In the genomic region with DNA sequence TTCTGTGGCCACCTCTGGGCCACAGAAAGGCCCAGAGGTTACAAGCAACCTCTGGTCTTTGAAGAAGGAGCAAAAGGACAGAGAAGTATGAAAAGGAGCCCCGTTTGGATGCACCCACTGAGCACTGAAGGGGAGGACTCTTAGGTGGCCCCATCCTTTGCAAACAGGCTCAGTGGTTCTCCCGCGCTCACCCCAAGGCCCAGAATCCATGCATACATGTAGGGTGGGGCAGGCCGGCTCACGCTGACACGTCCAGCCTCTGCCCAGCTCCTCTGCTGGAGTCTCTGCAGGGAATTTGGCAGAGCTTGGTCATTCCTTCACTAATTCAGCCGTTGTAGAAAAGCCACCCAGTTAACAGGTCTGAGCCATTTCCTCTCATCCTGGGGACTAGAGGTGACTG, we compare ENCODE assay signal across 32 cellular contexts.
"Had no signal": no experiment of that assay in that cellular context is flagged by ENCODE, and none has a peak within 500 bp of the region (broad histone marks: within the 10 kb centered on the region; RNA-seq: fewer than 3 reads in every experiment).

No MANE protein-coding gene starts in this region.

- H3K4me1 ChIP-seq: ascending aorta, breast epithelium, colonic mucosa, esophagus squamous epithelium, gastroesophageal sphincter had no signal

- H3K4me3 Mint-ChIP-seq: activated CD4-positive, alpha-beta memory T cell treated with anti-CD3 and anti-CD28 coated beads for 36 hours; activated CD4-positive, alpha-beta T cell treated with anti-CD3 and anti-CD28 coated beads for 36 hours; activated CD4-positive, alpha-beta T cell treated with anti-CD3 and anti-CD28 coated beads, Interleukin-2, amount 10 ng/mL, durations not matched to agents 24 days and 14 days; activated naive CD4-positive, alpha-beta T cell treated with anti-CD3 and anti-CD28 coated beads, Interleukin-2, amount 10 ng/mL, durations not matched to agents 7 days and 5 days; activated naive CD8-positive, alpha-beta T cell treated with anti-CD3 and anti-CD28 coated beads, Interleukin-2, amount 10 ng/mL, durations not matched to agents 7 days and 5 days; activated T-cell treated with anti-CD3 and anti-CD28 coated beads, Interleukin-2, amount 50 U/mL, for 24 hours; activated T-cell treated with anti-CD3 and anti-CD28 coated beads, Interleukin-2, amount 50 U/mL, for 72 hours; brain; dendritic cell treated with granulocyte-macrophage colony-stimulating factor and Interleukin-4, amounts not matched to agents 40 ng/mL and 50 ng/mL, for 4 days; T-helper 17 cell; T-helper 2 cell treated with Interferon-gamma antibody and Interleukin-4, amounts not matched to agents 5 μg/mL and 100 μg/mL, for 36 hours had no signal

- H3K4me1 Mint-ChIP-seq: activated CD4-positive, alpha-beta T cell treated with anti-CD3 and anti-CD28 coated beads for 36 hours; activated CD4-positive, alpha-beta T cell treated with anti-CD3 and anti-CD28 coated beads, Interleukin-2, amount 10 ng/mL, durations not matched to agents 24 days and 14 days; activated naive CD4-positive, alpha-beta T cell treated with anti-CD3 and anti-CD28 coated beads, Interleukin-2, amount 10 ng/mL, durations not matched to agents 7 days and 5 days; activated naive CD8-positive, alpha-beta T cell treated with anti-CD3 and anti-CD28 coated beads, Interleukin-2, amount 10 ng/mL, durations not matched to agents 7 days and 5 days; brain; T-helper 17 cell had no signal

- H3K9me3 ChIP-seq: ascending aorta, breast epithelium, colonic mucosa, esophagus squamous epithelium, gastroesophageal sphincter had no signal

- H3K27me3 Mint-ChIP-seq: activated CD4-positive, alpha-beta T cell treated with anti-CD3 and anti-CD28 coated beads for 36 hours; activated naive CD4-positive, alpha-beta T cell treated with anti-CD3 and anti-CD28 coated beads, Interleukin-2, amount 10 ng/mL, durations not matched to agents 7 days and 5 days; activated naive CD8-positive, alpha-beta T cell treated with anti-CD3 and anti-CD28 coated beads, Interleukin-2, amount 10 ng/mL, durations not matched to agents 7 days and 5 days; dendritic cell treated with granulocyte-macrophage colony-stimulating factor and Interleukin-4, amounts not matched to agents 40 ng/mL and 50 ng/mL, for 4 days had no signal

- FAIRE-seq: endometrium, endothelial cell of umbilical vein had no signal

- DNase-seq: activated CD4-positive, alpha-beta memory T cell treated with anti-CD3 and anti-CD28 coated beads for 36 hours; activated CD4-positive, alpha-beta T cell treated with anti-CD3 and anti-CD28 coated beads for 36 hours; activated CD4-positive, alpha-beta T cell treated with anti-CD3 and anti-CD28 coated beads, Interleukin-2, amount 10 ng/mL, durations not matched to agents 24 days and 14 days; activated CD4-positive, CD25-positive, alpha-beta regulatory T cell; activated CD4-positive, CD25-positive, alpha-beta regulatory T cell treated with anti-CD3 and anti-CD28 coated beads, Interleukin-2, amount 50 U/mL, for 72 hours; activated CD8-positive, alpha-beta memory T cell treated with anti-CD3 and anti-CD28 coated beads, Interleukin-2, amount 50 U/mL, for 48 hours; activated gamma-delta T cell; activated naive CD4-positive, alpha-beta T cell; activated naive CD4-positive, alpha-beta T cell treated with anti-CD3 and anti-CD28 coated beads, Interleukin-2, amount 10 ng/mL, durations not matched to agents 7 days and 5 days; activated naive CD8-positive, alpha-beta T cell treated with anti-CD3 and anti-CD28 coated beads, Interleukin-2, amount 10 ng/mL, durations not matched to agents 7 days and 5 days; activated T-cell treated with anti-CD3 and anti-CD28 coated beads for 4 hours; activated T-cell treated with anti-CD3 and anti-CD28 coated beads, Interleukin-2, amount 50 U/mL, for 24 hours; activated T-cell treated with anti-CD3 and anti-CD28 coated beads, Interleukin-2, amount 50 U/mL, for 72 hours; central memory CD4-positive, alpha-beta T cell; cerebellar nuclear complex; colonic mucosa; effector CD8-positive, alpha-beta T cell; esophagus squamous epithelium; foreskin melanocyte; T-helper 1 cell; T-helper 17 cell had no signal

- H3K9me3 Mint-ChIP-seq: activated CD4-positive, alpha-beta memory T cell treated with anti-CD3 and anti-CD28 coated beads for 36 hours; activated CD4-positive, alpha-beta T cell treated with anti-CD3 and anti-CD28 coated beads, Interleukin-2, amount 10 ng/mL, durations not matched to agents 24 days and 14 days; activated naive CD4-positive, alpha-beta T cell treated with anti-CD3 and anti-CD28 coated beads, Interleukin-2, amount 10 ng/mL, durations not matched to agents 7 days and 5 days; activated naive CD4-positive, alpha-beta T cell treated with anti-CD3 and anti-CD28 coated beads, Interleukin-2, amount 50 U/mL, for 72 hours; activated naive CD8-positive, alpha-beta T cell treated with anti-CD3 and anti-CD28 coated beads, Interleukin-2, amount 10 ng/mL, durations not matched to agents 7 days and 5 days; activated T-cell treated with anti-CD3 and anti-CD28 coated beads, Interleukin-2, amount 50 U/mL, for 24 hours; activated T-cell treated with anti-CD3 and anti-CD28 coated beads, Interleukin-2, amount 50 U/mL, for 72 hours; dendritic cell treated with granulocyte-macrophage colony-stimulating factor and Interleukin-4, amounts not matched to agents 40 ng/mL and 50 ng/mL, for 4 days; T-helper 2 cell treated with Interferon-gamma antibody and Interleukin-4, amounts not matched to agents 5 μg/mL and 100 μg/mL, for 36 hours had no signal

- H3K36me3 ChIP-seq: ascending aorta, breast epithelium, cardiac muscle cell, colonic mucosa, esophagus squamous epithelium, gastroesophageal sphincter had no signal

- H3K27ac Mint-ChIP-seq: activated CD4-positive, alpha-beta memory T cell treated with anti-CD3 and anti-CD28 coated beads for 36 hours; activated CD4-positive, alpha-beta T cell treated with anti-CD3 and anti-CD28 coated beads for 36 hours; activated CD4-positive, alpha-beta T cell treated with anti-CD3 and anti-CD28 coated beads, Interleukin-2, amount 10 ng/mL, durations not matched to agents 24 days and 14 days; activated naive CD4-positive, alpha-beta T cell treated with anti-CD3 and anti-CD28 coated beads, Interleukin-2, amount 10 ng/mL, durations not matched to agents 7 days and 5 days; activated naive CD4-positive, alpha-beta T cell treated with anti-CD3 and anti-CD28 coated beads, Interleukin-2, amount 50 U/mL, for 72 hours; activated naive CD8-positive, alpha-beta T cell treated with anti-CD3 and anti-CD28 coated beads, Interleukin-2, amount 10 ng/mL, durations not matched to agents 7 days and 5 days; activated T-cell treated with anti-CD3 and anti-CD28 coated beads, Interleukin-2, amount 50 U/mL, for 24 hours; activated T-cell treated with anti-CD3 and anti-CD28 coated beads, Interleukin-2, amount 50 U/mL, for 72 hours; brain; dendritic cell treated with granulocyte-macrophage colony-stimulating factor and Interleukin-4, amounts not matched to agents 40 ng/mL and 50 ng/mL, for 4 days; T-helper 17 cell; T-helper 2 cell treated with Interferon-gamma antibody and Interleukin-4, amounts not matched to agents 5 μg/mL and 100 μg/mL, for 36 hours had no signal

- H3K4me3 ChIP-seq: ascending aorta, breast epithelium, cardiac muscle cell, colonic mucosa, esophagus squamous epithelium, gastroesophageal sphincter had no signal

- H3K36me3 Mint-ChIP-seq: activated CD4-positive, alpha-beta memory T cell treated with anti-CD3 and anti-CD28 coated beads for 36 hours; activated naive CD4-positive, alpha-beta T cell treated with anti-CD3 and anti-CD28 coated beads, Interleukin-2, amount 10 ng/mL, durations not matched to agents 7 days and 5 days; activated naive CD4-positive, alpha-beta T cell treated with anti-CD3 and anti-CD28 coated beads, Interleukin-2, amount 50 U/mL, for 72 hours; activated naive CD8-positive, alpha-beta T cell treated with anti-CD3 and anti-CD28 coated beads, Interleukin-2, amount 10 ng/mL, durations not matched to agents 7 days and 5 days; brain had no signal

- H3K27ac ChIP-seq: ascending aorta, breast epithelium, cardiac muscle cell, colonic mucosa, epithelial cell of prostate, esophagus squamous epithelium, gastroesophageal sphincter had no signal
